1 cellular context compared by ENCODE assay signal in the genomic region with DNA sequence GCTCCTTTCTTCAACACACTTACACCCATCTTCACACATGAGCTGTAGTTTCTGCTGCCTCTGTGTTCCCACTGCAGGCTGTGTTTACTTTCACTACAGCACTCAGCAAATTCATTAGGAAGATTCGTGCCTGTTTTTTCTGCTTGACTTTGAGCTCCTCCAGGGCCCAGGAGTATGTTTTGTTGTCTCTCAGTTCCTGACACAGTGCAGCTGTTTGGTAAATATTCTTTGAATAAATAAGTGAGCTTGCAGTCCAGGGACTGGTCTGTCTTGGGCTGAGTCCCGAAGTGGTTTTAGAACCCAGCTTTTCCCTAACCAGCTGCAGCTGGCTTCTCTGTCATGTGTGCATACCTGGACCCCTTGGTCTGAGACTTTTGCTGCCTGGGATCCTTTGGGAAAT.
TF ChIP-seq lines count a peak whose summit lies in the region.

No MANE protein-coding gene starts in this region.

TF ChIP-seq in HepG2, 621 proteins besides CTCF, POLR2A, EP300 and RAD21:
- TF ChIP-seq KLF11 (CRISPR knock-in tag; IDR thresholded peaks at IDR 0.05) = no peak
- TF ChIP-seq, protein P1, sequence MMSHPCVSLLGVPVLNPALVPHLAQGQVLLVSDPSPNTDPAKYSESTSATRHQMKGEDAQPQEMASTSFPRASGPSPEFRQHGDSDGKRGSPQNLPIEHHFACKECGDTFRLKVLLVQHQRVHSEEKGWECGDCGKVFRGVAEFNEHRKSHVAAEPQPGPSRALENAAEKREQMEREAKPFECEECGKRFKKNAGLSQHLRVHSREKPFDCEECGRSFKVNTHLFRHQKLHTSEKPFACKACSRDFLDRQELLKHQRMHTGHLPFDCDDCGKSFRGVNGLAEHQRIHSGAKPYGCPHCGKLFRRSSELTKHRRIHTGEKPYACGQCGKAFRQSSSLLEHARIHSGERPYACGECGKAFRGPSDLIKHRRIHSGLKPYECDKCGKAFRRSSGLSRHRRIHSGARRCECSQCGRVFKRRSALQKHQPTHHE (CRISPR knock-in tag; IDR thresholded peaks at IDR 0.05; ENCODE audit: borderline replicate concordance) = no peak
- TF ChIP-seq, protein P2, sequence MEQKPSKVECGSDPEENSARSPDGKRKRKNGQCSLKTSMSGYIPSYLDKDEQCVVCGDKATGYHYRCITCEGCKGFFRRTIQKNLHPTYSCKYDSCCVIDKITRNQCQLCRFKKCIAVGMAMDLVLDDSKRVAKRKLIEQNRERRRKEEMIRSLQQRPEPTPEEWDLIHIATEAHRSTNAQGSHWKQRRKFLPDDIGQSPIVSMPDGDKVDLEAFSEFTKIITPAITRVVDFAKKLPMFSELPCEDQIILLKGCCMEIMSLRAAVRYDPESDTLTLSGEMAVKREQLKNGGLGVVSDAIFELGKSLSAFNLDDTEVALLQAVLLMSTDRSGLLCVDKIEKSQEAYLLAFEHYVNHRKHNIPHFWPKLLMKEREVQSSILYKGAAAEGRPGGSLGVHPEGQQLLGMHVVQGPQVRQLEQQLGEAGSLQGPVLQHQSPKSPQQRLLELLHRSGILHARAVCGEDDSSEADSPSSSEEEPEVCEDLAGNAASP (CRISPR knock-in tag; IDR thresholded peaks at IDR 0.05; ENCODE audit: borderline replicate concordance) = no peak
- no peak for TF ChIP-seq ZNF101 (CRISPR knock-in tag; IDR thresholded peaks at IDR 0.05; ENCODE audit: borderline replicate concordance, low read depth)
- TF ChIP-seq, protein P3, sequence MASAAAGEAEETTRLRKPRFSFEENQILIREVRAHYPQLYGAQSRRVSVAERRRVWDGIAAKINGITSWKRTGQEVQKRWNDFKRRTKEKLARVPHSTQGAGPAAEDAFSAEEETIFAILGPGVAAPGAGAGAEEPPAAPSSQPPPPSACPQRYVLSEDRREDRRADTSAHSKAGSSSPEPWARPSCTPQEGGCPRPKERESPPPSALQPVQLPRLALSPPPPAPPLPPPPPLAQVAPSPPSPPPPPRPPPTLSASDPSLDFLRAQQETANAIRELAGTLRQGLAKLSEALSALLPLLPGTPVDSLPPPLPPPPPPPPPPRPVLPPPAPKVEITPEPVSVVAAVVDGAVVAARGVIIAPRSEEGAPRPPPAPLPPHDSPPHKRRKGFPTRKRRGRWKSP (CRISPR knock-in tag; IDR thresholded peaks at IDR 0.05) = no peak
- TF ChIP-seq, protein P4, sequence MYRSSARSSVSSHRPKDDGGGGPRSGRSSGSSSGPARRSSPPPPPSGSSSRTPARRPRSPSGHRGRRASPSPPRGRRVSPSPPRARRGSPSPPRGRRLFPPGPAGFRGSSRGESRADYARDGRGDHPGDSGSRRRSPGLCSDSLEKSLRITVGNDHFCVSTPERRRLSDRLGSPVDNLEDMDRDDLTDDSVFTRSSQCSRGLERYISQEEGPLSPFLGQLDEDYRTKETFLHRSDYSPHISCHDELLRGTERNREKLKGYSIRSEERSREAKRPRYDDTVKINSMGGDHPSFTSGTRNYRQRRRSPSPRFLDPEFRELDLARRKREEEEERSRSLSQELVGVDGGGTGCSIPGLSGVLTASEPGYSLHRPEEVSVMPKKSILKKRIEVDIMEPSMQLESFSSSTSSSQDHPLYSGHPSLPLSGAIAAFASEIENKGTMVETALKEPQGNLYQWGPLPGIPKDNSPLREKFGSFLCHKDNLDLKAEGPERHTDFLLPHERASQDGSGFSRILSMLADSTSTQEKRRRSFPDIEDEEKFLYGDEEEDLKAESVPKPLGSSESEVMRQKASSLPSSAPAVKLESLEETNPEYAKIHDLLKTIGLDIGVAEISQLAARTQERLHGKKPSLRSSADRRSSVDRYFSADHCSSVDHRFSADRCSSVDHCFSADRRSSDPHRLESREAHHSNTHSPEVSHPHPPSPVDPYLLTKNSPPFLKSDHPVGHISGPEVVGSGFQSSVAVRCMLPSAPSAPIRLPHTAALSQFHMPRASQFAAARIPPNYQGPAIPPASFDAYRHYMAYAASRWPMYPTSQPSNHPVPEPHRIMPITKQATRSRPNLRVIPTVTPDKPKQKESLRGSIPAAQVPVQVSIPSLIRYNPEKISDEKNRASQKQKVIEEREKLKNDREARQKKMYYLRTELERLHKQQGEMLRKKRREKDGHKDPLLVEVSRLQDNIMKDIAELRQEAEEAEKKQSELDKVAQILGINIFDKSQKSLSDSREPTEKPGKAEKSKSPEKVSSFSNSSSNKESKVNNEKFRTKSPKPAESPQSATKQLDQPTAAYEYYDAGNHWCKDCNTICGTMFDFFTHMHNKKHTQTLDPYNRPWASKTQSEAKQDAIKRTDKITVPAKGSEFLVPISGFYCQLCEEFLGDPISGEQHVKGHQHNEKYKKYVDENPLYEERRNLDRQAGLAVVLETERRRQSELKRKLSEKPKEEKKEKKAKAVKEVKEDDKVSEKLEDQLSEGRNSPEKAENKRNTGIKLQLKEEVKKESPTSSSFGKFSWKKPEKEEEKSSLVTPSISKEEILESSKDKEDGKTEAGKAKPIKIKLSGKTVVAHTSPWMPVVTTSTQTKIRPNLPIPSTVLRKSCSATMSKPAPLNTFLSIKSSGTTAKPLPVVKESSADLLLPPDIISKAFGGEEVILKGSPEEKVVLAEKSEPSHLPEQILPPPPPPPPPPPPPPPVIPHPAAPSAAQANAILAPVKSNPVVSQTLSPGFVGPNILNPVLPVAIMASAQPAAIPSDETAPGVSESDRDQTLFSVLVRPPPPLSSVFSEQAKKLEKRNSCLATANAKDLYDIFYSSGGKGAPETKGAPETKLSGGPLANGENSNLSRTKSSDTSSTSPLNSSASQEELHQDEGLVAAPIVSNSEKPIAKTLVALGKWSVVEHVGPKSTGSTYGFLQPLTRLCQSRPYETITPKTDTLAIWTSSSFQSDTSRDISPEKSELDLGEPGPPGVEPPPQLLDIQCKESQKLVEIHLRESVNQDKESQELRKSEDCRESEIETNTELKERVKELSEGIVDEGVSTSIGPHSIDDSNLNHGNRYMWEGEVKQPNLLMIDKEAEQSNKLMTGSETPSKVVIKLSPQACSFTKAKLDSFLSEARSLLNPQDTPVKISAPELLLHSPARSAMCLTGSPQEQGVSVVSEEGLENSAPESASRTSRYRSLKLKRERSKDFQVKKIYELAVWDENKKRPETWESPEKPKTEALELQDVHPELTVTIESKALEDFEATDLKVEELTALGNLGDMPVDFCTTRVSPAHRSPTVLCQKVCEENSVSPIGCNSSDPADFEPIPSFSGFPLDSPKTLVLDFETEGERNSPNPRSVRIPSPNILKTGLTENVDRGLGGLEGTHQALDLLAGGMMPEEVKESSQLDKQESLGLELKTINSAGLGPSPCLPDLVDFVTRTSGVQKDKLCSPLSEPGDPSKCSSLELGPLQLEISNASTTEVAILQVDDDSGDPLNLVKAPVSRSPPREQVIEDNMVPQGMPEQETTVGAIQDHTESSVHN (CRISPR knock-in tag; IDR thresholded peaks at IDR 0.05) = no peak
- TF ChIP-seq PCBP2 (optimal IDR thresholded peaks at IDR 0.05; ENCODE audit: low read depth, low read length, poor library complexity, severe bottlenecking) = no peak
- no peak for TF ChIP-seq SRSF1 (optimal IDR thresholded peaks at IDR 0.05; ENCODE audit: low read depth, low read length)
- TF ChIP-seq, protein P5, sequence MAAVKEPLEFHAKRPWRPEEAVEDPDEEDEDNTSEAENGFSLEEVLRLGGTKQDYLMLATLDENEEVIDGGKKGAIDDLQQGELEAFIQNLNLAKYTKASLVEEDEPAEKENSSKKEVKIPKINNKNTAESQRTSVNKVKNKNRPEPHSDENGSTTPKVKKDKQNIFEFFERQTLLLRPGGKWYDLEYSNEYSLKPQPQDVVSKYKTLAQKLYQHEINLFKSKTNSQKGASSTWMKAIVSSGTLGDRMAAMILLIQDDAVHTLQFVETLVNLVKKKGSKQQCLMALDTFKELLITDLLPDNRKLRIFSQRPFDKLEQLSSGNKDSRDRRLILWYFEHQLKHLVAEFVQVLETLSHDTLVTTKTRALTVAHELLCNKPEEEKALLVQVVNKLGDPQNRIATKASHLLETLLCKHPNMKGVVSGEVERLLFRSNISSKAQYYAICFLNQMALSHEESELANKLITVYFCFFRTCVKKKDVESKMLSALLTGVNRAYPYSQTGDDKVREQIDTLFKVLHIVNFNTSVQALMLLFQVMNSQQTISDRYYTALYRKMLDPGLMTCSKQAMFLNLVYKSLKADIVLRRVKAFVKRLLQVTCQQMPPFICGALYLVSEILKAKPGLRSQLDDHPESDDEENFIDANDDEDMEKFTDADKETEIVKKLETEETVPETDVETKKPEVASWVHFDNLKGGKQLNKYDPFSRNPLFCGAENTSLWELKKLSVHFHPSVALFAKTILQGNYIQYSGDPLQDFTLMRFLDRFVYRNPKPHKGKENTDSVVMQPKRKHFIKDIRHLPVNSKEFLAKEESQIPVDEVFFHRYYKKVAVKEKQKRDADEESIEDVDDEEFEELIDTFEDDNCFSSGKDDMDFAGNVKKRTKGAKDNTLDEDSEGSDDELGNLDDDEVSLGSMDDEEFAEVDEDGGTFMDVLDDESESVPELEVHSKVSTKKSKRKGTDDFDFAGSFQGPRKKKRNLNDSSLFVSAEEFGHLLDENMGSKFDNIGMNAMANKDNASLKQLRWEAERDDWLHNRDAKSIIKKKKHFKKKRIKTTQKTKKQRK (IDR thresholded peaks at IDR 0.05; ENCODE audit: low read length) = no peak
- no peak for TF ChIP-seq DNMT3B (CRISPR knock-in tag; conservative IDR thresholded peaks at IDR 0.05)
- TF ChIP-seq, protein P6, sequence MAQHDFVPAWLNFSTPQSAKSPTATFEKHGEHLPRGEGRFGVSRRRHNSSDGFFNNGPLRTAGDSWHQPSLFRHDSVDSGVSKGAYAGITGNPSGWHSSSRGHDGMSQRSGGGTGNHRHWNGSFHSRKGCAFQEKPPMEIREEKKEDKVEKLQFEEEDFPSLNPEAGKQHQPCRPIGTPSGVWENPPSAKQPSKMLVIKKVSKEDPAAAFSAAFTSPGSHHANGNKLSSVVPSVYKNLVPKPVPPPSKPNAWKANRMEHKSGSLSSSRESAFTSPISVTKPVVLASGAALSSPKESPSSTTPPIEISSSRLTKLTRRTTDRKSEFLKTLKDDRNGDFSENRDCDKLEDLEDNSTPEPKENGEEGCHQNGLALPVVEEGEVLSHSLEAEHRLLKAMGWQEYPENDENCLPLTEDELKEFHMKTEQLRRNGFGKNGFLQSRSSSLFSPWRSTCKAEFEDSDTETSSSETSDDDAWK (CRISPR knock-in tag; IDR thresholded peaks at IDR 0.05) = no peak
- no peak for TF ChIP-seq RCOR2 (CRISPR knock-in tag; IDR thresholded peaks at IDR 0.05)
- no peak for TF ChIP-seq SOX5 (CRISPR knock-in tag; IDR thresholded peaks at IDR 0.05; ENCODE audit: borderline replicate concordance)
- TF ChIP-seq, protein P7, sequence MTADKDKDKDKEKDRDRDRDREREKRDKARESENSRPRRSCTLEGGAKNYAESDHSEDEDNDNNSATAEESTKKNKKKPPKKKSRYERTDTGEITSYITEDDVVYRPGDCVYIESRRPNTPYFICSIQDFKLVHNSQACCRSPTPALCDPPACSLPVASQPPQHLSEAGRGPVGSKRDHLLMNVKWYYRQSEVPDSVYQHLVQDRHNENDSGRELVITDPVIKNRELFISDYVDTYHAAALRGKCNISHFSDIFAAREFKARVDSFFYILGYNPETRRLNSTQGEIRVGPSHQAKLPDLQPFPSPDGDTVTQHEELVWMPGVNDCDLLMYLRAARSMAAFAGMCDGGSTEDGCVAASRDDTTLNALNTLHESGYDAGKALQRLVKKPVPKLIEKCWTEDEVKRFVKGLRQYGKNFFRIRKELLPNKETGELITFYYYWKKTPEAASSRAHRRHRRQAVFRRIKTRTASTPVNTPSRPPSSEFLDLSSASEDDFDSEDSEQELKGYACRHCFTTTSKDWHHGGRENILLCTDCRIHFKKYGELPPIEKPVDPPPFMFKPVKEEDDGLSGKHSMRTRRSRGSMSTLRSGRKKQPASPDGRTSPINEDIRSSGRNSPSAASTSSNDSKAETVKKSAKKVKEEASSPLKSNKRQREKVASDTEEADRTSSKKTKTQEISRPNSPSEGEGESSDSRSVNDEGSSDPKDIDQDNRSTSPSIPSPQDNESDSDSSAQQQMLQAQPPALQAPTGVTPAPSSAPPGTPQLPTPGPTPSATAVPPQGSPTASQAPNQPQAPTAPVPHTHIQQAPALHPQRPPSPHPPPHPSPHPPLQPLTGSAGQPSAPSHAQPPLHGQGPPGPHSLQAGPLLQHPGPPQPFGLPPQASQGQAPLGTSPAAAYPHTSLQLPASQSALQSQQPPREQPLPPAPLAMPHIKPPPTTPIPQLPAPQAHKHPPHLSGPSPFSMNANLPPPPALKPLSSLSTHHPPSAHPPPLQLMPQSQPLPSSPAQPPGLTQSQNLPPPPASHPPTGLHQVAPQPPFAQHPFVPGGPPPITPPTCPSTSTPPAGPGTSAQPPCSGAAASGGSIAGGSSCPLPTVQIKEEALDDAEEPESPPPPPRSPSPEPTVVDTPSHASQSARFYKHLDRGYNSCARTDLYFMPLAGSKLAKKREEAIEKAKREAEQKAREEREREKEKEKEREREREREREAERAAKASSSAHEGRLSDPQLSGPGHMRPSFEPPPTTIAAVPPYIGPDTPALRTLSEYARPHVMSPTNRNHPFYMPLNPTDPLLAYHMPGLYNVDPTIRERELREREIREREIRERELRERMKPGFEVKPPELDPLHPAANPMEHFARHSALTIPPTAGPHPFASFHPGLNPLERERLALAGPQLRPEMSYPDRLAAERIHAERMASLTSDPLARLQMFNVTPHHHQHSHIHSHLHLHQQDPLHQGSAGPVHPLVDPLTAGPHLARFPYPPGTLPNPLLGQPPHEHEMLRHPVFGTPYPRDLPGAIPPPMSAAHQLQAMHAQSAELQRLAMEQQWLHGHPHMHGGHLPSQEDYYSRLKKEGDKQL (CRISPR knock-in tag; IDR thresholded peaks at IDR 0.05; ENCODE audit: low read depth) = no peak
- no peak for TF ChIP-seq ZNF879 (CRISPR knock-in tag; IDR thresholded peaks at IDR 0.05)
- TF ChIP-seq, protein P8, sequence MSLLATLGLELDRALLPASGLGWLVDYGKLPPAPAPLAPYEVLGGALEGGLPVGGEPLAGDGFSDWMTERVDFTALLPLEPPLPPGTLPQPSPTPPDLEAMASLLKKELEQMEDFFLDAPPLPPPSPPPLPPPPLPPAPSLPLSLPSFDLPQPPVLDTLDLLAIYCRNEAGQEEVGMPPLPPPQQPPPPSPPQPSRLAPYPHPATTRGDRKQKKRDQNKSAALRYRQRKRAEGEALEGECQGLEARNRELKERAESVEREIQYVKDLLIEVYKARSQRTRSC (CRISPR knock-in tag; IDR thresholded peaks at IDR 0.05; ENCODE audit: low read depth) = no peak
- TF ChIP-seq, protein P9, sequence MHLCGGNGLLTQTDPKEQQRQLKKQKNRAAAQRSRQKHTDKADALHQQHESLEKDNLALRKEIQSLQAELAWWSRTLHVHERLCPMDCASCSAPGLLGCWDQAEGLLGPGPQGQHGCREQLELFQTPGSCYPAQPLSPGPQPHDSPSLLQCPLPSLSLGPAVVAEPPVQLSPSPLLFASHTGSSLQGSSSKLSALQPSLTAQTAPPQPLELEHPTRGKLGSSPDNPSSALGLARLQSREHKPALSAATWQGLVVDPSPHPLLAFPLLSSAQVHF (CRISPR knock-in tag; IDR thresholded peaks at IDR 0.05) = no peak
- TF ChIP-seq BRD4 (CRISPR knock-in tag; IDR thresholded peaks at IDR 0.05) = no peak
